8 cellular contexts compared by ENCODE assay signal in the genomic region with DNA sequence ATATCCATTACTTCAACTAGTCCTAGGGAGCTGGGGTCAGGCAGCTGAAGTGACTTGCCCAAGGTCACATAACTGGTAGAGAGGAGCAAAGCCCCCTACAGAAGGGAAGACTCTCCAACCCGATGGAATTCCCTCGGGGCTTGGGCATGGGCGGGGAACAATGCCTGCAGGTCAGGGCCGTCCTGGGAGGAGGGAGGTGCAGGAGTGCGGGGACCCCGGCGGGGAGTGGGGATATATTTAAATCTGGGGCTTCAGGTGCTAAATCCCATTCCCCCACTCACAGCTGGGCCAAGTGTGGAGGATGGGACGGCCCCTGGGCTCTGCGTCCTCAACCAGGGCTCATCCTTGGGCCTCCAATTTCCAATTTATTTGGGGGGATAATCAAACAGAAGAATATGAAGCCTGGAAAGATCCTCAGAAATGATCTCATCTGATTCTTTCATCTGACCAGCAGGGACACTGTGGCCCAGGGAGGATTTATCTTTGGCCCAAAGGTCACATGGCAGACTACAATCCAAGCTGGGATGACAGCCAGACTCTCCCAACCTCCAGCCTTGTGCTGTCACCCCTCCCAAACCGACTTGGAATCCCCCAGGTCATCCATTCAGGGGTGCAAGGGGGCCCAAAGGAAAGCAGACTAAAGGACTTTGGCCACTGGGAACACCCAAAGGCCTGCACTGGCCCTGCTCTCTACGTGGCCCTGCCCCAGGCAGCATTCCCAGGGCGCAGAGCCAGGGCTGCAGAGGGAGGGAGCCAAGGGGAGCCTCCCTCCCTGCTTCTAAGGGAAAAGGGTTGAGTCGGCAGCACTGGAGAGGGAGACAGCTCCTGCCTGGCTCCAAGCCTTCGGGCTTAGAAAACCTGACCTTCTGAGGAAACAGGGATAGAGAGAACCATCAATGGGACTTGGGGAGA. TPM values are rescaled to one million over a fixed set of nuclear protein-coding genes. Genes with fewer than 3 reads are reported as not detected.
DNase-seq lines count a peak whose midpoint lies in the region; ATAC-seq and TF ChIP-seq lines count a peak whose summit lies in the region.

No MANE protein-coding gene starts in this region.

- H4K20me1 ChIP-seq in osteoblast (ENCODE audit: insufficient read depth, low read length), result peaks cover 12% of the 10 kb centered on the region

- CTCF ChIA-PET in CD8-positive, alpha-beta memory T cell (lab: Charles Lee), result interaction anchor here (0.8 to 7.7 kb wide), 25 partner anchors 9 to 260 kb away, joined by 3 to 127 read pairs (median 5); a partner anchor contains a TSS

- peak overlapping the region in 5 of 7 donors; percentile 80 to 92 (median 84) for H3K4me3 Mint-ChIP-seq in CD8-positive, alpha-beta memory T cell

- peak overlapping the region; percentile 23 to 97 (median 84) for H3K27ac Mint-ChIP-seq in CD8-positive, alpha-beta memory T cell

- no peaks in the 10 kb centered on the region for H3K36me3 ChIP-seq in CD8-positive, alpha-beta memory T cell (ENCODE audit: insufficient read depth, low read length)
- H3K36me3 ChIP-seq in osteoblast (ENCODE audit: insufficient read depth, low read length), result no peaks in the 10 kb centered on the region

- H2AFZ ChIP-seq in osteoblast (ENCODE audit: low read length), result no peak overlapping the region

- ATAC-seq in GM18519 (IDR thresholded peaks at IDR 0.05; ENCODE audit: low FRiP score, unreplicated experiment) (no peak), GM18909 (IDR thresholded peaks at IDR 0.05; ENCODE audit: poor library complexity, unreplicated experiment) (no peak)

- no peaks in the 10 kb centered on the region for H3K9me3 ChIP-seq in CD8-positive, alpha-beta memory T cell (ENCODE audit: low read length)
- no peaks in the 10 kb centered on the region for H3K9me3 ChIP-seq in osteoblast (ENCODE audit: low read depth, low read length)

- peaks cover 57% of the 10 kb centered on the region for H3K4me1 ChIP-seq in CD8-positive, alpha-beta memory T cell (ENCODE audit: insufficient read depth, low read length)
- peaks cover 34% of the 10 kb centered on the region for H3K4me1 ChIP-seq in osteoblast (ENCODE audit: insufficient read depth, low read length)

- no peak overlapping the region for H3K4me3 ChIP-seq in CD8-positive, alpha-beta memory T cell (ENCODE audit: low read length)
- H3K4me3 ChIP-seq in fibroblast of mammary gland (ENCODE audit: control insufficient read depth, low read depth, low read length), result no peak overlapping the region
- H3K4me3 ChIP-seq in osteoblast (ENCODE audit: insufficient read depth, low read length), result no peak overlapping the region

- DNase-seq in CD8-positive, alpha-beta memory T cell, result peak in 1 of 5 donors; percentile 42
- DNase-seq in fibroblast of mammary gland (ENCODE audit: low read depth) (peak; percentile 87), osteoblast (ENCODE audit: insufficient read length, low spot score, missing footprints) (peak; percentile 98), SK-N-DZ (ENCODE audit: low spot score) (no peak), NCI-H774 (lab: John Stamatoyannopoulos, UW) (no peak)

- peaks cover 0 to 2% (median 0%) of the 10 kb centered on the region in 3 donors for H3K36me3 Mint-ChIP-seq in CD8-positive, alpha-beta memory T cell

- TF ChIP-seq CTCF in fibroblast of mammary gland (conservative IDR thresholded peaks at IDR 0.05; ENCODE audit: control insufficient read depth, insufficient read depth, low read depth, low read length), result no peak
- peak; percentile 21 for TF ChIP-seq CTCF in osteoblast (IDR thresholded peaks at IDR 0.05; ENCODE audit: extremely low read depth, low read depth, low read length)

- no peaks in the 10 kb centered on the region for H3K27me3 ChIP-seq in CD8-positive, alpha-beta memory T cell (ENCODE audit: insufficient read depth, low read length, poor library complexity, severe bottlenecking)
- H3K27me3 ChIP-seq in osteoblast (ENCODE audit: insufficient read depth, low read length), result no peaks in the 10 kb centered on the region

- H3K9me3 Mint-ChIP-seq in CD8-positive, alpha-beta memory T cell, result no peaks in the 10 kb centered on the region

- no peak overlapping the region for H3K27ac ChIP-seq in CD8-positive, alpha-beta memory T cell (ENCODE audit: low read depth, low read length)
- no peak overlapping the region for H3K27ac ChIP-seq in osteoblast (ENCODE audit: low read depth, low read length)

- POLR2A ChIA-PET in CD8-positive, alpha-beta memory T cell (lab: Charles Lee), result interaction anchor here (0.8 to 2.2 kb wide), 6 partner anchors 10 to 60 kb away, joined by 3 to 9 read pairs (median 3); a partner anchor contains a TSS

- H3K4me2 ChIP-seq in osteoblast (ENCODE audit: insufficient read depth, low read length), result no peak overlapping the region

- no peaks in the 10 kb centered on the region for H3K27me3 Mint-ChIP-seq in CD8-positive, alpha-beta memory T cell

- H3K79me2 ChIP-seq in osteoblast (ENCODE audit: insufficient read depth, low read length), result no peaks in the 10 kb centered on the region

- H3K4me1 Mint-ChIP-seq in CD8-positive, alpha-beta memory T cell, result peaks cover 51 to 74% (median 62%) of the 10 kb centered on the region in 3 donors

TF ChIP-seq in PFSK-1, 5 proteins besides CTCF, POLR2A, EP300 and RAD21:
- no peak for TF ChIP-seq TAF1 (IDR thresholded peaks at IDR 0.05; ENCODE audit: borderline replicate concordance, insufficient read depth, low read length)
- TF ChIP-seq, protein P1, sequence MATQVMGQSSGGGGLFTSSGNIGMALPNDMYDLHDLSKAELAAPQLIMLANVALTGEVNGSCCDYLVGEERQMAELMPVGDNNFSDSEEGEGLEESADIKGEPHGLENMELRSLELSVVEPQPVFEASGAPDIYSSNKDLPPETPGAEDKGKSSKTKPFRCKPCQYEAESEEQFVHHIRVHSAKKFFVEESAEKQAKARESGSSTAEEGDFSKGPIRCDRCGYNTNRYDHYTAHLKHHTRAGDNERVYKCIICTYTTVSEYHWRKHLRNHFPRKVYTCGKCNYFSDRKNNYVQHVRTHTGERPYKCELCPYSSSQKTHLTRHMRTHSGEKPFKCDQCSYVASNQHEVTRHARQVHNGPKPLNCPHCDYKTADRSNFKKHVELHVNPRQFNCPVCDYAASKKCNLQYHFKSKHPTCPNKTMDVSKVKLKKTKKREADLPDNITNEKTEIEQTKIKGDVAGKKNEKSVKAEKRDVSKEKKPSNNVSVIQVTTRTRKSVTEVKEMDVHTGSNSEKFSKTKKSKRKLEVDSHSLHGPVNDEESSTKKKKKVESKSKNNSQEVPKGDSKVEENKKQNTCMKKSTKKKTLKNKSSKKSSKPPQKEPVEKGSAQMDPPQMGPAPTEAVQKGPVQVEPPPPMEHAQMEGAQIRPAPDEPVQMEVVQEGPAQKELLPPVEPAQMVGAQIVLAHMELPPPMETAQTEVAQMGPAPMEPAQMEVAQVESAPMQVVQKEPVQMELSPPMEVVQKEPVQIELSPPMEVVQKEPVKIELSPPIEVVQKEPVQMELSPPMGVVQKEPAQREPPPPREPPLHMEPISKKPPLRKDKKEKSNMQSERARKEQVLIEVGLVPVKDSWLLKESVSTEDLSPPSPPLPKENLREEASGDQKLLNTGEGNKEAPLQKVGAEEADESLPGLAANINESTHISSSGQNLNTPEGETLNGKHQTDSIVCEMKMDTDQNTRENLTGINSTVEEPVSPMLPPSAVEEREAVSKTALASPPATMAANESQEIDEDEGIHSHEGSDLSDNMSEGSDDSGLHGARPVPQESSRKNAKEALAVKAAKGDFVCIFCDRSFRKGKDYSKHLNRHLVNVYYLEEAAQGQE (IDR thresholded peaks at IDR 0.05; ENCODE audit: insufficient read depth in 1 of 2, low read depth in 2 of 2, low read length in 2 of 2), result peak; percentile 78 to 85
- TF ChIP-seq SIN3A (IDR thresholded peaks at IDR 0.05; ENCODE audit: borderline replicate concordance, insufficient read depth, low read length), result no peak

RNA-seq across cellular contexts. Expression of a gene that starts 8.7 kb away (rescaled TPM):
- 1 to 10 TPM; 3.6 to 4.3 TPM for total RNA-seq in CD8-positive, alpha-beta memory T cell
- polyA plus RNA-seq in CD8-positive, alpha-beta memory T cell, result 1.8 TPM
- 18.7 TPM for polyA plus RNA-seq in PFSK-1 (2012; ENCODE audit: insufficient read length, low read depth)
- 11.9 and 18.3 TPM in 2 replicates for total RNA-seq in osteoblast
- 1.0 and 1.8 TPM in 2 replicates for polyA plus RNA-seq in SK-N-DZ (2014; cell fraction: cytosol; rRNA removed)
- 2.6 and 4.0 TPM in 2 replicates for polyA plus RNA-seq in SK-N-DZ (2014; cell fraction: nucleus; rRNA removed)

RNA-seq across cellular contexts. Expression of a gene that starts 15.5 kb away (rescaled TPM):
- under 1 TPM; 0.24 to 0.62 TPM for total RNA-seq in CD8-positive, alpha-beta memory T cell
- polyA plus RNA-seq in CD8-positive, alpha-beta memory T cell, result 0.59 TPM
- not detected for polyA plus RNA-seq in PFSK-1 (2012; ENCODE audit: insufficient read length, low read depth)
- total RNA-seq in osteoblast, result not detected in 2 replicates
- 0.05 and 0.08 TPM in 2 replicates for polyA plus RNA-seq in SK-N-DZ (2014; cell fraction: cytosol; rRNA removed)
- polyA plus RNA-seq in SK-N-DZ (2014; cell fraction: nucleus; rRNA removed), result 0.03 TPM in 1 of 2 replicates, not detected in the other

RNA-seq across cellular contexts. Expression of a gene that starts 47.1 kb away (rescaled TPM):
- total RNA-seq in CD8-positive, alpha-beta memory T cell, result 100 to 1,000 TPM; 238 to 243 TPM
- polyA plus RNA-seq in CD8-positive, alpha-beta memory T cell, result 459 TPM
- 3.2 TPM for polyA plus RNA-seq in PFSK-1 (2012; ENCODE audit: insufficient read length, low read depth)
- 0.59 TPM in 1 of 2 replicates, not detected in the other for total RNA-seq in osteoblast
- polyA plus RNA-seq in SK-N-DZ (2014; cell fraction: cytosol; rRNA removed), result 0.22 TPM in 1 of 2 replicates, not detected in the other
- polyA plus RNA-seq in SK-N-DZ (2014; cell fraction: nucleus; rRNA removed), result not detected in 2 replicates

RNA-seq across cellular contexts. Expression of a gene that starts 47.3 kb away (rescaled TPM):
- 100 to 1,000 TPM; 433 to 452 TPM for total RNA-seq in CD8-positive, alpha-beta memory T cell
- 1,206 TPM for polyA plus RNA-seq in CD8-positive, alpha-beta memory T cell
- 44.4 TPM for polyA plus RNA-seq in PFSK-1 (2012; ENCODE audit: insufficient read length, low read depth)
- total RNA-seq in osteoblast, result 13.6 and 14.5 TPM in 2 replicates
- 0.44 and 0.71 TPM in 2 replicates for polyA plus RNA-seq in SK-N-DZ (2014; cell fraction: cytosol; rRNA removed)
- not detected in 2 replicates for polyA plus RNA-seq in SK-N-DZ (2014; cell fraction: nucleus; rRNA removed)

Comparison
In these comparisons a context has a peak if more than half of its experiments do, and no peak if none do; other contexts are left out.
1. DNase-seq: peak in fibroblast of mammary gland (single experiment) and osteoblast (single experiment); none in SK-N-DZ (single experiment) and NCI-H774 (single experiment).
2. RNA of a gene that starts 47.1 kb away (total RNA-seq): 238 to 243 TPM in CD8-positive, alpha-beta memory T cell; 0.59 TPM in osteoblast; every median in the first group is over 100 times any median in the second.